Comparison of ENCODE assay signal across 17 cellular contexts in genomic region chr14:28673056-28673455, GRCh38.
DNase-seq lines count a peak whose midpoint lies in the region; TF ChIP-seq lines count a peak whose summit lies in the region.
"Had no signal": no experiment of that assay in that cellular context is flagged by ENCODE, and none has a peak within 500 bp of the region (broad histone marks: within the 10 kb centered on the region; RNA-seq: fewer than 3 reads in every experiment).

No MANE protein-coding gene starts in this region.

- H3K27me3 ChIP-seq in mammary epithelial cell (ENCODE audit: insufficient read depth, low read length) (no peaks in the 10 kb centered on the region), endodermal cell (ENCODE audit: control insufficient read depth, insufficient read depth, low read length, poor library complexity, severe bottlenecking) (no peaks in the 10 kb centered on the region)
- no peaks in the 10 kb centered on the region for H3K27me3 ChIP-seq in effector memory CD4-positive, alpha-beta T cell (replicated peaks; ENCODE audit: control insufficient read depth, insufficient read depth, low read length, poor library complexity, severe bottlenecking)

- H3K36me3 ChIP-seq in mammary epithelial cell (ENCODE audit: insufficient read depth, low read length), result no peaks in the 10 kb centered on the region
- H3K36me3 ChIP-seq in endodermal cell (ENCODE audit: control insufficient read depth, insufficient read depth, low read length), result no peaks in the 10 kb centered on the region
- no peaks in the 10 kb centered on the region for H3K36me3 ChIP-seq in effector memory CD4-positive, alpha-beta T cell (ENCODE audit: control insufficient read depth, insufficient read depth, low read length)

- H3K4me1 Mint-ChIP-seq in endodermal cell, result peaks cover 16% of the 10 kb centered on the region
- H3K4me1 Mint-ChIP-seq: B cell, CD14-positive monocyte had no signal

- H3K9me3 ChIP-seq in mammary epithelial cell (replicated peaks; ENCODE audit: insufficient read depth, low read length), result no peaks in the 10 kb centered on the region
- no peaks in the 10 kb centered on the region for H3K9me3 ChIP-seq in endodermal cell (ENCODE audit: control insufficient read depth, low read length)
- no peaks in the 10 kb centered on the region for H3K9me3 ChIP-seq in effector memory CD4-positive, alpha-beta T cell (ENCODE audit: control insufficient read depth, low read length)

- TF ChIP-seq CTCF in mammary epithelial cell (conservative IDR thresholded peaks at IDR 0.05 in 1 of 2, IDR thresholded peaks at IDR 0.05 in 1 of 2; ENCODE audit: extremely low read depth in 1 of 2, insufficient read depth in 1 of 2, low read depth in 1 of 2, low read length in 2 of 2) (no peak), endodermal cell (conservative IDR thresholded peaks at IDR 0.05) (no peak)

- BruUV-seq in mammary epithelial cell (replicated peaks; lab: Mats Ljungman, UMichigan), result no TSS peak

- no peak overlapping the region for H2AFZ ChIP-seq in mammary epithelial cell (ENCODE audit: low read depth, low read length)

- H3K9me3 Mint-ChIP-seq in endodermal cell, result no peaks in the 10 kb centered on the region

- H3K27me3 Mint-ChIP-seq in endodermal cell (ENCODE audit: insufficient read depth), result no peaks in the 10 kb centered on the region
- H3K27me3 Mint-ChIP-seq: B cell had no signal

- no peaks in the 10 kb centered on the region for H3K79me2 ChIP-seq in mammary epithelial cell (ENCODE audit: insufficient read depth, low read length)

- CTCF ChIA-PET in mammary epithelial cell (lab: Charles Lee; ENCODE audit: low non-redundant PET), result no interaction called here

- H3K9ac ChIP-seq in mammary epithelial cell (ENCODE audit: insufficient read depth, low read length) (no peak overlapping the region), endodermal cell (ENCODE audit: extremely low read depth, low read length, poor library complexity, severe bottlenecking) (no peak overlapping the region)

- DNase-seq in ELR (ENCODE audit: low read depth), result peak; percentile 59
- peak; percentile 66 for DNase-seq in M059J (ENCODE audit: low read depth)
- peak; percentile 54 for DNase-seq in mammary epithelial cell
- DNase-seq in iris pigment epithelial cell (ENCODE audit: low read depth), result peak; percentile 59
- no peak for DNase-seq in endodermal cell
- no peak for DNase-seq in NCI-H69 (lab: John Stamatoyannopoulos, UW)
- no peak for DNase-seq in effector memory CD4-positive, alpha-beta T cell
- DNase-seq: DMS79; NCI-H1105; NCI-H146; NCI-H2029; NCI-H226; NCI-H510A treated with DMSO at 0.1 percent for 48 hours; NCI-H774; NK-92 treated with Interleukin-12 subunit alpha and Interleukin-12 subunit beta, amount 100 ng/mL, for 24 hours had no signal

- no peak overlapping the region for H3K4me2 ChIP-seq in mammary epithelial cell (ENCODE audit: insufficient read depth, low read depth, low read length)

- 90% methylated on average over 4 of the region's 4 CpGs for WGBS in mammary epithelial cell (ENCODE audit: low coverage, missing lambda C conversion rate)
- 95 to 100% methylated on average over 4 of the region's 4 CpGs for WGBS in endodermal cell (ENCODE audit: insufficient coverage in 1 of 2, insufficient read length in 1 of 2), 2 experiments

- no peaks in the 10 kb centered on the region for H3K36me3 Mint-ChIP-seq in endodermal cell (ENCODE audit: low read depth)
- H3K36me3 Mint-ChIP-seq: CD14-positive monocyte had no signal

- no peak overlapping the region for H3K4me3 Mint-ChIP-seq in endodermal cell
- H3K4me3 Mint-ChIP-seq: B cell, CD14-positive monocyte had no signal

- dilution Hi-C loops in mammary epithelial cell (cut with HindIII; ENCODE audit: low sequenced_read_pairs), result no loop called here

- H3K4me1 ChIP-seq in mammary epithelial cell (ENCODE audit: insufficient read depth, low read length), result peaks cover 45% of the 10 kb centered on the region
- H3K4me1 ChIP-seq in endodermal cell (ENCODE audit: control insufficient read depth, insufficient read depth, low read length), result no peaks in the 10 kb centered on the region
- no peaks in the 10 kb centered on the region for H3K4me1 ChIP-seq in effector memory CD4-positive, alpha-beta T cell (ENCODE audit: control insufficient read depth, insufficient read depth, low read length, poor library complexity, severe bottlenecking)

- in situ Hi-C loops in mammary epithelial cell (cut with MboI; ENCODE audit: low sequenced_read_pairs in 2 of 2), result no loop called here

- no peak overlapping the region for H3K4me3 ChIP-seq in mammary epithelial cell (replicated peaks in 1 of 3; ENCODE audit: insufficient read depth in 1 of 3, low read depth in 2 of 3, low read length in 3 of 3)
- H3K4me3 ChIP-seq in endodermal cell (ENCODE audit: low read length), result no peak overlapping the region
- no peak overlapping the region for H3K4me3 ChIP-seq in effector memory CD4-positive, alpha-beta T cell (ENCODE audit: insufficient read depth, low read depth, low read length, poor library complexity, severe bottlenecking)

- no peak overlapping the region for H3K27ac Mint-ChIP-seq in endodermal cell
- H3K27ac Mint-ChIP-seq: B cell, CD14-positive monocyte had no signal

- no peaks in the 10 kb centered on the region for H4K20me1 ChIP-seq in mammary epithelial cell (ENCODE audit: insufficient read depth, low read length)

- intact Hi-C loops in mammary epithelial cell (cut with micrococcal nuclease), result no loop called here

- H3K27ac ChIP-seq in mammary epithelial cell (ENCODE audit: insufficient read depth, low read depth, low read length) (no peak overlapping the region), endodermal cell (ENCODE audit: low read depth, low read length) (no peak overlapping the region)
- no peak overlapping the region for H3K27ac ChIP-seq in effector memory CD4-positive, alpha-beta T cell (ENCODE audit: insufficient read depth, low read length, poor library complexity, severe bottlenecking)

Comparison
In these comparisons a context has a peak if more than half of its experiments do, and no peak if none do; other contexts are left out.
1. DNase-seq: peak in ELR (single experiment), M059J (single experiment), mammary epithelial cell (single experiment) and iris pigment epithelial cell (single experiment); none in endodermal cell (single experiment), NCI-H69 (single experiment) and effector memory CD4-positive, alpha-beta T cell (0 of 3).